In genomic region chr7:100465299-100465698, GRCh38 we compare ENCODE assay signal across 1 cellular context.
TF ChIP-seq lines count a peak whose summit lies in the region.

No MANE protein-coding gene starts in this region.

TF ChIP-seq in endothelial cell of umbilical vein, 7 proteins besides CTCF, POLR2A, EP300 and RAD21 (continued from another document):
- no peak for TF ChIP-seq JUN (IDR thresholded peaks at IDR 0.05; ENCODE audit: borderline replicate concordance, insufficient read depth, insufficient read length, low read depth)
TF ChIP-seq in endothelial cell of umbilical vein: peak in this region for 0.
